ENCODE assay signal across 1 cellular context in the genomic region with DNA sequence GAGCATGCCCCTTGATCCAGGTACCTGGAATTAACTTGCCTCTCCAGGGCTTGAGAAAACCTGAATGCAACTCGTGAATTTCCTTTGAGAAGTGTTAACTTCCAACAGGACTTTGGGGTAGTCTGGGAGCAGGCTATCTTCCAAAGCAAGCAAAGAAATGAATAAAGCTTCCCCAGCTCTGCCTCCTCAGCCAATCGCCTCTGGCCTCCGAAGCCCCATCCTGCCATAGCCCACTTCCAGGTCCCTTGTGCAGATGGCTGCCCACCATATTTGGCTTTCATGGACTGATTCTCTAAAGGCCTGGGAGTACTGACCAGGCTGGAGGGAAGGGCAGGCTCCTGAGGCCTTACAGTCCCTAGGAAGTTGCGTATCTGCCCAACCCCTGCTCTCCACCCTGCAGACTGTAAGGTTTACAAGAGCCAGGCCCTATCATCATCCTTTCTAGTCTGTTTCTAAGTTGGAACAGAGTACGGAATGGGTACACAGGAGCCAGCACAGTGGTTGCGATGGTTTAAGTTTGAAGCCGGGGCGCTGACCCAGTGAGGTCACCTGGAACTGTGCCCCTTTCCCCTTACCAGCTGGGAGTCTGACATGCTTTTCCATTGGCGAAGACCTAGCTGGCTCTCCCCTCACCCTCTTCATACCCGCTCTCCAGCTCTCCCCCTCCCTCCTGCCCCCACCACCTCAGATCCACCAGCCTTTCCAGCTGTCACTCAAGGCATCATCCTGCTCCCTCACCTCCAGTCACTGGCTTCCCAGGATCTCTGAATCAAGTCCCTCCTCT.
TF ChIP-seq lines count a peak whose summit lies in the region.

No MANE protein-coding gene starts in this region.

TF ChIP-seq in WTC11, 78 proteins besides CTCF, POLR2A, EP300 and RAD21 (continued from another document):
- TF ChIP-seq, protein P1, sequence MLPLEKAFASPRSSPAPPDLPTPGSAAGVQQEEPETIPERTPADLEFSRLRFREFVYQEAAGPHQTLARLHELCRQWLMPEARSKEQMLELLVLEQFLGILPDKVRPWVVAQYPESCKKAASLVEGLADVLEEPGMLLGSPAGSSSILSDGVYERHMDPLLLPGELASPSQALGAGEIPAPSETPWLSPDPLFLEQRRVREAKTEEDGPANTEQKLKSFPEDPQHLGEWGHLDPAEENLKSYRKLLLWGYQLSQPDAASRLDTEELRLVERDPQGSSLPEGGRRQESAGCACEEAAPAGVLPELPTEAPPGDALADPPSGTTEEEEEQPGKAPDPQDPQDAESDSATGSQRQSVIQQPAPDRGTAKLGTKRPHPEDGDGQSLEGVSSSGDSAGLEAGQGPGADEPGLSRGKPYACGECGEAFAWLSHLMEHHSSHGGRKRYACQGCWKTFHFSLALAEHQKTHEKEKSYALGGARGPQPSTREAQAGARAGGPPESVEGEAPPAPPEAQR (CRISPR knock-in tag; IDR thresholded peaks at IDR 0.05): no peak
- TF ChIP-seq, protein P2, sequence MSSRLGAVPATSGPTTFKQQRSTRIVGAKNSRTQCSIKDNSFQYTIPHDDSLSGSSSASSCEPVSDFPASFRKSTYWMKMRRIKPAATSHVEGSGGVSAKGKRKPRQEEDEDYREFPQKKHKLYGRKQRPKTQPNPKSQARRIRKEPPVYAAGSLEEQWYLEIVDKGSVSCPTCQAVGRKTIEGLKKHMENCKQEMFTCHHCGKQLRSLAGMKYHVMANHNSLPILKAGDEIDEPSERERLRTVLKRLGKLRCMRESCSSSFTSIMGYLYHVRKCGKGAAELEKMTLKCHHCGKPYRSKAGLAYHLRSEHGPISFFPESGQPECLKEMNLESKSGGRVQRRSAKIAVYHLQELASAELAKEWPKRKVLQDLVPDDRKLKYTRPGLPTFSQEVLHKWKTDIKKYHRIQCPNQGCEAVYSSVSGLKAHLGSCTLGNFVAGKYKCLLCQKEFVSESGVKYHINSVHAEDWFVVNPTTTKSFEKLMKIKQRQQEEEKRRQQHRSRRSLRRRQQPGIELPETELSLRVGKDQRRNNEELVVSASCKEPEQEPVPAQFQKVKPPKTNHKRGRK (CRISPR knock-in tag; IDR thresholded peaks at IDR 0.05; ENCODE audit: borderline replicate concordance): no peak
- TF ChIP-seq CBFB (CRISPR knock-in tag; IDR thresholded peaks at IDR 0.05; ENCODE audit: low read depth) (no peak), E2F4 (CRISPR knock-in tag; IDR thresholded peaks at IDR 0.05; ENCODE audit: borderline replicate concordance, low read depth) (no peak), NFYB (CRISPR knock-in tag; conservative IDR thresholded peaks at IDR 0.05; ENCODE audit: low read depth) (no peak), FOXP4 (CRISPR knock-in tag; IDR thresholded peaks at IDR 0.05) (no peak), ZNF263 (CRISPR knock-in tag; IDR thresholded peaks at IDR 0.05; ENCODE audit: low read depth) (no peak), ZNF416 (CRISPR knock-in tag; IDR thresholded peaks at IDR 0.05) (no peak)
- TF ChIP-seq, protein P3, sequence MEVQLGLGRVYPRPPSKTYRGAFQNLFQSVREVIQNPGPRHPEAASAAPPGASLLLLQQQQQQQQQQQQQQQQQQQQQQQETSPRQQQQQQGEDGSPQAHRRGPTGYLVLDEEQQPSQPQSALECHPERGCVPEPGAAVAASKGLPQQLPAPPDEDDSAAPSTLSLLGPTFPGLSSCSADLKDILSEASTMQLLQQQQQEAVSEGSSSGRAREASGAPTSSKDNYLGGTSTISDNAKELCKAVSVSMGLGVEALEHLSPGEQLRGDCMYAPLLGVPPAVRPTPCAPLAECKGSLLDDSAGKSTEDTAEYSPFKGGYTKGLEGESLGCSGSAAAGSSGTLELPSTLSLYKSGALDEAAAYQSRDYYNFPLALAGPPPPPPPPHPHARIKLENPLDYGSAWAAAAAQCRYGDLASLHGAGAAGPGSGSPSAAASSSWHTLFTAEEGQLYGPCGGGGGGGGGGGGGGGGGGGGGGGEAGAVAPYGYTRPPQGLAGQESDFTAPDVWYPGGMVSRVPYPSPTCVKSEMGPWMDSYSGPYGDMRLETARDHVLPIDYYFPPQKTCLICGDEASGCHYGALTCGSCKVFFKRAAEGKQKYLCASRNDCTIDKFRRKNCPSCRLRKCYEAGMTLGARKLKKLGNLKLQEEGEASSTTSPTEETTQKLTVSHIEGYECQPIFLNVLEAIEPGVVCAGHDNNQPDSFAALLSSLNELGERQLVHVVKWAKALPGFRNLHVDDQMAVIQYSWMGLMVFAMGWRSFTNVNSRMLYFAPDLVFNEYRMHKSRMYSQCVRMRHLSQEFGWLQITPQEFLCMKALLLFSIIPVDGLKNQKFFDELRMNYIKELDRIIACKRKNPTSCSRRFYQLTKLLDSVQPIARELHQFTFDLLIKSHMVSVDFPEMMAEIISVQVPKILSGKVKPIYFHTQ (CRISPR knock-in tag; IDR thresholded peaks at IDR 0.05): no peak
